ENCODE assay signal across 9 cellular contexts in genomic region chr3:15512173-15512572, GRCh38. TPM values are rescaled to one million over a fixed set of nuclear protein-coding genes. Genes with fewer than 3 reads are reported as not detected.
DNase-seq lines count a peak whose midpoint lies in the region; ATAC-seq and TF ChIP-seq lines count a peak whose summit lies in the region.
"Had no signal": no experiment of that assay in that cellular context is flagged by ENCODE, and none has a peak within 500 bp of the region (broad histone marks: within the 10 kb centered on the region; RNA-seq: fewer than 3 reads in every experiment).

No MANE protein-coding gene starts in this region.

- no peak overlapping the region for H3K4me3 ChIP-seq in astrocyte of the cerebellum (ENCODE audit: low read depth, low read length)
- no peak overlapping the region for H3K4me3 ChIP-seq in osteoblast (ENCODE audit: insufficient read depth, low read length)

- no peaks in the 10 kb centered on the region for H4K20me1 ChIP-seq in osteoblast (ENCODE audit: insufficient read depth, low read length)

- H2AFZ ChIP-seq in osteoblast (ENCODE audit: low read length) = no peak overlapping the region

- no peak for TF ChIP-seq CTCF in astrocyte of the cerebellum (IDR thresholded peaks at IDR 0.05; ENCODE audit: low read depth, low read length, missing control alignments)
- no peak for TF ChIP-seq CTCF in osteoblast (IDR thresholded peaks at IDR 0.05; ENCODE audit: extremely low read depth, low read depth, low read length)

- H3K27me3 ChIP-seq in osteoblast (ENCODE audit: insufficient read depth, low read length) = peaks cover 3% of the 10 kb centered on the region

- H3K9me3 ChIP-seq in osteoblast (ENCODE audit: low read depth, low read length) = no peaks in the 10 kb centered on the region

- no peaks in the 10 kb centered on the region for H3K79me2 ChIP-seq in osteoblast (ENCODE audit: insufficient read depth, low read length)

- H3K4me2 ChIP-seq in osteoblast (ENCODE audit: insufficient read depth, low read length) = no peak overlapping the region

- H3K36me3 ChIP-seq in osteoblast (ENCODE audit: insufficient read depth, low read length) = no peaks in the 10 kb centered on the region

- no peak overlapping the region for H3K27ac ChIP-seq in osteoblast (ENCODE audit: low read depth, low read length)

- H3K4me1 ChIP-seq in osteoblast (ENCODE audit: insufficient read depth, low read length) = no peaks in the 10 kb centered on the region

- in situ Hi-C loops in astrocyte of the cerebellum (cut with HindIII; ENCODE audit: low sequenced_read_pairs) = no loop called here

- ATAC-seq in GM21515 (IDR thresholded peaks at IDR 0.05; ENCODE audit: unreplicated experiment) = no peak
- no peak for ATAC-seq in GM21717 (IDR thresholded peaks at IDR 0.05; ENCODE audit: unreplicated experiment)

- DNase-seq in AG08395 (ENCODE audit: low spot score) (peak; percentile 37), NCI-H1436 (lab: John Stamatoyannopoulos, UW) (peak; percentile 76), astrocyte of the cerebellum (ENCODE audit: low read depth) (peak; percentile 22), left kidney (ENCODE audit: low read depth, low spot score) (peak; percentile 88), osteoblast (ENCODE audit: insufficient read length, low spot score, missing footprints) (no peak)
- no peak for DNase-seq in activated CD4-positive, alpha-beta T cell treated with anti-CD3 and anti-CD28 coated beads, Interleukin-2, amount 50 U/mL, for 4 hours
- DNase-seq: effector CD4-positive, alpha-beta T cell had no signal

RNA-seq across cellular contexts. Expression of gene COLQ, which starts 9.3 kb away (rescaled TPM):
- total RNA-seq in osteoblast = 1.4 and 1.5 TPM in 2 replicates

Comparison
In these comparisons a context has a peak if more than half of its experiments do, and no peak if none do; other contexts are left out.
1. DNase-seq: peak in AG08395 (single experiment), NCI-H1436 (single experiment), astrocyte of the cerebellum (single experiment) and left kidney (single experiment); none in activated CD4-positive, alpha-beta T cell treated with anti-CD3 and anti-CD28 coated beads, Interleukin-2, amount 50 U/mL, for 4 hours (0 of 2) and osteoblast (single experiment).